Comparison of ENCODE assay signal across 25 cellular contexts in genomic region chr9:108628281-108628680, GRCh38.
DNase-seq lines count a peak whose midpoint lies in the region; ATAC-seq, FAIRE-seq and TF ChIP-seq lines count a peak whose summit lies in the region.
"Had no signal": no experiment of that assay in that cellular context is flagged by ENCODE, and none has a peak within 500 bp of the region (broad histone marks: within the 10 kb centered on the region; RNA-seq: fewer than 3 reads in every experiment).

No MANE protein-coding gene starts in this region.

- no peaks in the 10 kb centered on the region for H3K27me3 ChIP-seq in bronchial epithelial cell (ENCODE audit: control insufficient read depth, insufficient read depth, low read length)
- H3K27me3 ChIP-seq in small intestine (ENCODE audit: control insufficient read depth in 2 of 2, insufficient read depth in 2 of 2, low read length in 2 of 2), result no peaks in the 10 kb centered on the region
- H3K27me3 ChIP-seq: BE2C, BLaER1 had no signal

- no peak for ATAC-seq in HG02571 (IDR thresholded peaks at IDR 0.05; ENCODE audit: unreplicated experiment)
- ATAC-seq: GM12878 had no signal

- H3K4me3 ChIP-seq in bronchial epithelial cell (ENCODE audit: low read depth, low read length) (no peak overlapping the region), small intestine (ENCODE audit: low read depth in 1 of 2, low read length in 2 of 2) (no peak overlapping the region)
- H3K4me3 ChIP-seq: BLaER1, GM12878 had no signal

- no peak overlapping the region for H3K27ac ChIP-seq in small intestine (ENCODE audit: low read depth in 1 of 2, low read length in 1 of 2)
- H3K27ac ChIP-seq: BLaER1 had no signal

- DNase-seq in bronchial epithelial cell (ENCODE audit: low read depth) (no peak), small intestine (peak; percentile 19), middle frontal gyrus (ENCODE audit: extremely low spot score, low spot score) (no peak), NCI-H2196 treated with DMSO at 0.1 percent for 48 hours (lab: John Stamatoyannopoulos, UW; ENCODE audit: unreplicated experiment) (no peak)
- DNase-seq: 8988T; ACHN; BE2C; C1 segment of cervical spinal cord; CD4-positive, alpha-beta memory T cell; CD4-positive, CD25-positive, alpha-beta regulatory T cell; CD8-positive, alpha-beta memory T cell; COR-L47; DMS 273 treated with DMSO at 0.1 percent for 48 hours; DMS153; DMS53; DMS79; DND-41; EL; GDM1 had no signal

- FAIRE-seq in bronchial epithelial cell (lab: Jason Lieb, UNC), result peak; percentile 47
- FAIRE-seq in small intestine (lab: Jason Lieb, UNC), result no peak
- FAIRE-seq: A204.1, GM12878, GM12892, GM18507 had no signal

- H3K36me3 ChIP-seq in bronchial epithelial cell (ENCODE audit: control insufficient read depth, insufficient read depth, low read length) (no peaks in the 10 kb centered on the region), small intestine (ENCODE audit: control insufficient read depth in 2 of 2, insufficient read depth in 2 of 2, low read length in 2 of 2) (no peaks in the 10 kb centered on the region)
- H3K36me3 ChIP-seq: BE2C, BLaER1 had no signal

- no peak for TF ChIP-seq CTCF in bronchial epithelial cell (IDR thresholded peaks at IDR 0.05; ENCODE audit: insufficient read depth, low read length, severe bottlenecking)

- no peaks in the 10 kb centered on the region for H3K4me1 ChIP-seq in small intestine (ENCODE audit: control insufficient read depth in 2 of 2, insufficient read depth in 1 of 2, low read depth in 1 of 2, low read length in 1 of 2)
- H3K4me1 ChIP-seq: BE2C, BLaER1 had no signal

- H3K9me3 ChIP-seq in small intestine (ENCODE audit: control insufficient read depth, low read depth), result no peaks in the 10 kb centered on the region
- H3K9me3 ChIP-seq: BE2C had no signal
